ENCODE assay signal across 1 cellular context in the genomic region with DNA sequence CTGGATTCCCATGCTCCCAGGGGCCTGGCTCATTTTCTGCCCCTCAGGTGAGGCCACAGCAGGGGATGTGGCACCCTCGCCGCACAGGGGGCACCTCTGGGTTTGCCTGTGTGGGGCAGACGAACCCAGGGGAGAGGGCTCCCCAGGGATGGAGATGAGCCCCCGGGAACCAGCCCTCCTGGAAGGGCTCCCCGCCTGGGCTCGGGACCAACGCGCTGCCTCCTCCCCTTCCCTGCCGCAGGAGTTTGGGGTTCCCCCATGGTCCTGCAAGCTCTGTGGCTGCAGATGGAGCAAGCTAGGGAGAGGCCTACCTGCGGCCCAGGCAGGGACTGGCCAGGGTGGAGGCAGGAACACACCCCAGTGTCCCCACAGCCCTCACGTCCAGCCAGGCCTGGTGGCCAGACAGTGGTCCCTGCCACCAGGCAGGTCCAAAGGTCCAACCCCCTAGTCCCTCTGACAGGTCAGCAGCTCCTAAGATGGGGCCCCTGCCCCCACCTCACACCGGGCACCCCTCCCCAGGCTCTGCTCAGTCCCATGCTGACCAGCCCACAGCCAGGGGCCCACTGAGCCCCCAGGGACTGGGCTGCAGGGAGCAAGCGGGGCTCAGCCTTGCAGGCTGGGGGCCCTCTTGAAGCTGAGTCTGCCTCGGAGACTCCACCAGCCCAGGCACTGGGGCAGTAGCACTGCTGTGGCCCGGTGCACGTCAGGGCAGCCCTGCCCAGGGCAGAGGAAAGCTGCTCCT.
TF ChIP-seq lines count a peak whose summit lies in the region.

No MANE protein-coding gene starts in this region.

TF ChIP-seq in HepG2, 621 proteins besides CTCF, POLR2A, EP300 and RAD21 (continued from another document and continues in another):
- TF ChIP-seq, protein P1, sequence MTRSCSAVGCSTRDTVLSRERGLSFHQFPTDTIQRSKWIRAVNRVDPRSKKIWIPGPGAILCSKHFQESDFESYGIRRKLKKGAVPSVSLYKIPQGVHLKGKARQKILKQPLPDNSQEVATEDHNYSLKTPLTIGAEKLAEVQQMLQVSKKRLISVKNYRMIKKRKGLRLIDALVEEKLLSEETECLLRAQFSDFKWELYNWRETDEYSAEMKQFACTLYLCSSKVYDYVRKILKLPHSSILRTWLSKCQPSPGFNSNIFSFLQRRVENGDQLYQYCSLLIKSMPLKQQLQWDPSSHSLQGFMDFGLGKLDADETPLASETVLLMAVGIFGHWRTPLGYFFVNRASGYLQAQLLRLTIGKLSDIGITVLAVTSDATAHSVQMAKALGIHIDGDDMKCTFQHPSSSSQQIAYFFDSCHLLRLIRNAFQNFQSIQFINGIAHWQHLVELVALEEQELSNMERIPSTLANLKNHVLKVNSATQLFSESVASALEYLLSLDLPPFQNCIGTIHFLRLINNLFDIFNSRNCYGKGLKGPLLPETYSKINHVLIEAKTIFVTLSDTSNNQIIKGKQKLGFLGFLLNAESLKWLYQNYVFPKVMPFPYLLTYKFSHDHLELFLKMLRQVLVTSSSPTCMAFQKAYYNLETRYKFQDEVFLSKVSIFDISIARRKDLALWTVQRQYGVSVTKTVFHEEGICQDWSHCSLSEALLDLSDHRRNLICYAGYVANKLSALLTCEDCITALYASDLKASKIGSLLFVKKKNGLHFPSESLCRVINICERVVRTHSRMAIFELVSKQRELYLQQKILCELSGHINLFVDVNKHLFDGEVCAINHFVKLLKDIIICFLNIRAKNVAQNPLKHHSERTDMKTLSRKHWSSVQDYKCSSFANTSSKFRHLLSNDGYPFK (CRISPR knock-in tag; IDR thresholded peaks at IDR 0.05; ENCODE audit: borderline replicate concordance) = no peak
- TF ChIP-seq CC2D1A (CRISPR knock-in tag; IDR thresholded peaks at IDR 0.05) (no peak), MED1 (CRISPR knock-in tag; IDR thresholded peaks at IDR 0.05) (peak; percentile 15; the same call in 1 of the 2 replicates), PHF8 (CRISPR knock-in tag; IDR thresholded peaks at IDR 0.05) (no peak), ZNF607 (CRISPR knock-in tag; IDR thresholded peaks at IDR 0.05; ENCODE audit: borderline replicate concordance) (no peak), ZNF282 (IDR thresholded peaks at IDR 0.05; ENCODE audit: partially characterized antibody) (no peak), ZNF782 (CRISPR knock-in tag; IDR thresholded peaks at IDR 0.05; ENCODE audit: borderline replicate concordance) (peak; percentile 63; the same call in 1 of the 2 replicates), MIER3 (CRISPR knock-in tag; IDR thresholded peaks at IDR 0.05; ENCODE audit: borderline replicate concordance) (no peak), NR2F6 (IDR thresholded peaks at IDR 0.05) (no peak), NR2F6 (CRISPR knock-in tag; IDR thresholded peaks at IDR 0.05) (no peak), AGO2 (optimal IDR thresholded peaks at IDR 0.05; ENCODE audit: low read depth, low read length) (peak; percentile 82), ZFP36 (IDR thresholded peaks at IDR 0.05; ENCODE audit: borderline replicate concordance, low read depth, low read length, partially characterized antibody) (no peak), ZNF460 (CRISPR knock-in tag; IDR thresholded peaks at IDR 0.05; ENCODE audit: borderline replicate concordance) (no peak; the same call in 1 of the 2 replicates), ZKSCAN1 (IDR thresholded peaks at IDR 0.05; ENCODE audit: low read length) (no peak), ZNF510 (CRISPR knock-in tag; IDR thresholded peaks at IDR 0.05; ENCODE audit: low read depth) (no peak), ZIK1 (CRISPR knock-in tag; IDR thresholded peaks at IDR 0.05; ENCODE audit: borderline replicate concordance, low read depth) (no peak), ZNF253 (CRISPR knock-in tag; IDR thresholded peaks at IDR 0.05; ENCODE audit: borderline replicate concordance) (no peak; the same call in 1 of the 2 replicates), KDM5A (IDR thresholded peaks at IDR 0.05; ENCODE audit: borderline replicate concordance, low read length) (no peak), ZNF883 (CRISPR knock-in tag; IDR thresholded peaks at IDR 0.05; ENCODE audit: not compliant biosample characterization) (peak; percentile 74), ZNF235 (CRISPR knock-in tag; IDR thresholded peaks at IDR 0.05; ENCODE audit: borderline replicate concordance) (peak; percentile 90; the same call in 1 of the 2 replicates)
- TF ChIP-seq, protein P2, sequence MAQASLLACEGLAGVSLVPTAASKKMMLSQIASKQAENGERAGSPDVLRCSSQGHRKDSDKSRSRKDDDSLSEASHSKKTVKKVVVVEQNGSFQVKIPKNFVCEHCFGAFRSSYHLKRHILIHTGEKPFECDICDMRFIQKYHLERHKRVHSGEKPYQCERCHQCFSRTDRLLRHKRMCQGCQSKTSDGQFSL (CRISPR knock-in tag; IDR thresholded peaks at IDR 0.05) = 0 out of 2 replicates have a peak, but pooled peaks have one; percentile 1
- TF ChIP-seq, protein P3, sequence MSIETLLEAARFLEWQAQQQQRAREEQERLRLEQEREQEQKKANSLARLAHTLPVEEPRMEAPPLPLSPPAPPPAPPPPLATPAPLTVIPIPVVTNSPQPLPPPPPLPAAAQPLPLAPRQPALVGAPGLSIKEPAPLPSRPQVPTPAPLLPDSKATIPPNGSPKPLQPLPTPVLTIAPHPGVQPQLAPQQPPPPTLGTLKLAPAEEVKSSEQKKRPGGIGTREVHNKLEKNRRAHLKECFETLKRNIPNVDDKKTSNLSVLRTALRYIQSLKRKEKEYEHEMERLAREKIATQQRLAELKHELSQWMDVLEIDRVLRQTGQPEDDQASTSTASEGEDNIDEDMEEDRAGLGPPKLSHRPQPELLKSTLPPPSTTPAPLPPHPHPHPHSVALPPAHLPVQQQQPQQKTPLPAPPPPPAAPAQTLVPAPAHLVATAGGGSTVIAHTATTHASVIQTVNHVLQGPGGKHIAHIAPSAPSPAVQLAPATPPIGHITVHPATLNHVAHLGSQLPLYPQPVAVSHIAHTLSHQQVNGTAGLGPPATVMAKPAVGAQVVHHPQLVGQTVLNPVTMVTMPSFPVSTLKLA (IDR thresholded peaks at IDR 0.05) = no peak
- TF ChIP-seq, protein P4, sequence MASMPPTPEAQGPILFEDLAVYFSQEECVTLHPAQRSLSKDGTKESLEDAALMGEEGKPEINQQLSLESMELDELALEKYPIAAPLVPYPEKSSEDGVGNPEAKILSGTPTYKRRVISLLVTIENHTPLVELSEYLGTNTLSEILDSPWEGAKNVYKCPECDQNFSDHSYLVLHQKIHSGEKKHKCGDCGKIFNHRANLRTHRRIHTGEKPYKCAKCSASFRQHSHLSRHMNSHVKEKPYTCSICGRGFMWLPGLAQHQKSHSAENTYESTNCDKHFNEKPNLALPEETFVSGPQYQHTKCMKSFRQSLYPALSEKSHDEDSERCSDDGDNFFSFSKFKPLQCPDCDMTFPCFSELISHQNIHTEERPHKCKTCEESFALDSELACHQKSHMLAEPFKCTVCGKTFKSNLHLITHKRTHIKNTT (CRISPR knock-in tag; IDR thresholded peaks at IDR 0.05) = no peak
- TF ChIP-seq, protein P5, sequence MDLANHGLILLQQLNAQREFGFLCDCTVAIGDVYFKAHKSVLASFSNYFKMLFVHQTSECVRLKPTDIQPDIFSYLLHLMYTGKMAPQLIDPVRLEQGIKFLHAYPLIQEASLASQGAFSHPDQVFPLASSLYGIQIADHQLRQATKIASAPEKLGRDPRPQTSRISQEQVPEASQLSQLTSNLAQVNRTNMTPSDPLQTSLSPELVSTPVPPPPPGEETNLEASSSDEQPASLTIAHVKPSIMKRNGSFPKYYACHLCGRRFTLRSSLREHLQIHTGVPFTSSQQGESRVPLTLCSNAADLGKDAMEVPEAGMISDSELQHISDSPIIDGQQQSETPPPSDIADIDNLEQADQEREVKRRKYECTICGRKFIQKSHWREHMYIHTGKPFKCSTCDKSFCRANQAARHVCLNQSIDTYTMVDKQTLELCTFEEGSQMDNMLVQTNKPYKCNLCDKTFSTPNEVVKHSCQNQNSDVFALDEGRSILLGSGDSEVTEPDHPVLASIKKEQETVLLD (CRISPR knock-in tag; IDR thresholded peaks at IDR 0.05; ENCODE audit: low read depth) = no peak
- TF ChIP-seq, protein P6, sequence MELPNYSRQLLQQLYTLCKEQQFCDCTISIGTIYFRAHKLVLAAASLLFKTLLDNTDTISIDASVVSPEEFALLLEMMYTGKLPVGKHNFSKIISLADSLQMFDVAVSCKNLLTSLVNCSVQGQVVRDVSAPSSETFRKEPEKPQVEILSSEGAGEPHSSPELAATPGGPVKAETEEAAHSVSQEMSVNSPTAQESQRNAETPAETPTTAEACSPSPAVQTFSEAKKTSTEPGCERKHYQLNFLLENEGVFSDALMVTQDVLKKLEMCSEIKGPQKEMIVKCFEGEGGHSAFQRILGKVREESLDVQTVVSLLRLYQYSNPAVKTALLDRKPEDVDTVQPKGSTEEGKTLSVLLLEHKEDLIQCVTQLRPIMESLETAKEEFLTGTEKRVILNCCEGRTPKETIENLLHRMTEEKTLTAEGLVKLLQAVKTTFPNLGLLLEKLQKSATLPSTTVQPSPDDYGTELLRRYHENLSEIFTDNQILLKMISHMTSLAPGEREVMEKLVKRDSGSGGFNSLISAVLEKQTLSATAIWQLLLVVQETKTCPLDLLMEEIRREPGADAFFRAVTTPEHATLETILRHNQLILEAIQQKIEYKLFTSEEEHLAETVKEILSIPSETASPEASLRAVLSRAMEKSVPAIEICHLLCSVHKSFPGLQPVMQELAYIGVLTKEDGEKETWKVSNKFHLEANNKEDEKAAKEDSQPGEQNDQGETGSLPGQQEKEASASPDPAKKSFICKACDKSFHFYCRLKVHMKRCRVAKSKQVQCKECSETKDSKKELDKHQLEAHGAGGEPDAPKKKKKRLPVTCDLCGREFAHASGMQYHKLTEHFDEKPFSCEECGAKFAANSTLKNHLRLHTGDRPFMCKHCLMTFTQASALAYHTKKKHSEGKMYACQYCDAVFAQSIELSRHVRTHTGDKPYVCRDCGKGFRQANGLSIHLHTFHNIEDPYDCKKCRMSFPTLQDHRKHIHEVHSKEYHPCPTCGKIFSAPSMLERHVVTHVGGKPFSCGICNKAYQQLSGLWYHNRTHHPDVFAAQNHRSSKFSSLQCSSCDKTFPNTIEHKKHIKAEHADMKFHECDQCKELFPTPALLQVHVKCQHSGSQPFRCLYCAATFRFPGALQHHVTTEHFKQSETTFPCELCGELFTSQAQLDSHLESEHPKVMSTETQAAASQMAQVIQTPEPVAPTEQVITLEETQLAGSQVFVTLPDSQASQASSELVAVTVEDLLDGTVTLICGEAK (IDR thresholded peaks at IDR 0.05) = no peak
- TF ChIP-seq, protein P6 (CRISPR knock-in tag; IDR thresholded peaks at IDR 0.05) = peak; percentile 68
- TF ChIP-seq, protein P7, sequence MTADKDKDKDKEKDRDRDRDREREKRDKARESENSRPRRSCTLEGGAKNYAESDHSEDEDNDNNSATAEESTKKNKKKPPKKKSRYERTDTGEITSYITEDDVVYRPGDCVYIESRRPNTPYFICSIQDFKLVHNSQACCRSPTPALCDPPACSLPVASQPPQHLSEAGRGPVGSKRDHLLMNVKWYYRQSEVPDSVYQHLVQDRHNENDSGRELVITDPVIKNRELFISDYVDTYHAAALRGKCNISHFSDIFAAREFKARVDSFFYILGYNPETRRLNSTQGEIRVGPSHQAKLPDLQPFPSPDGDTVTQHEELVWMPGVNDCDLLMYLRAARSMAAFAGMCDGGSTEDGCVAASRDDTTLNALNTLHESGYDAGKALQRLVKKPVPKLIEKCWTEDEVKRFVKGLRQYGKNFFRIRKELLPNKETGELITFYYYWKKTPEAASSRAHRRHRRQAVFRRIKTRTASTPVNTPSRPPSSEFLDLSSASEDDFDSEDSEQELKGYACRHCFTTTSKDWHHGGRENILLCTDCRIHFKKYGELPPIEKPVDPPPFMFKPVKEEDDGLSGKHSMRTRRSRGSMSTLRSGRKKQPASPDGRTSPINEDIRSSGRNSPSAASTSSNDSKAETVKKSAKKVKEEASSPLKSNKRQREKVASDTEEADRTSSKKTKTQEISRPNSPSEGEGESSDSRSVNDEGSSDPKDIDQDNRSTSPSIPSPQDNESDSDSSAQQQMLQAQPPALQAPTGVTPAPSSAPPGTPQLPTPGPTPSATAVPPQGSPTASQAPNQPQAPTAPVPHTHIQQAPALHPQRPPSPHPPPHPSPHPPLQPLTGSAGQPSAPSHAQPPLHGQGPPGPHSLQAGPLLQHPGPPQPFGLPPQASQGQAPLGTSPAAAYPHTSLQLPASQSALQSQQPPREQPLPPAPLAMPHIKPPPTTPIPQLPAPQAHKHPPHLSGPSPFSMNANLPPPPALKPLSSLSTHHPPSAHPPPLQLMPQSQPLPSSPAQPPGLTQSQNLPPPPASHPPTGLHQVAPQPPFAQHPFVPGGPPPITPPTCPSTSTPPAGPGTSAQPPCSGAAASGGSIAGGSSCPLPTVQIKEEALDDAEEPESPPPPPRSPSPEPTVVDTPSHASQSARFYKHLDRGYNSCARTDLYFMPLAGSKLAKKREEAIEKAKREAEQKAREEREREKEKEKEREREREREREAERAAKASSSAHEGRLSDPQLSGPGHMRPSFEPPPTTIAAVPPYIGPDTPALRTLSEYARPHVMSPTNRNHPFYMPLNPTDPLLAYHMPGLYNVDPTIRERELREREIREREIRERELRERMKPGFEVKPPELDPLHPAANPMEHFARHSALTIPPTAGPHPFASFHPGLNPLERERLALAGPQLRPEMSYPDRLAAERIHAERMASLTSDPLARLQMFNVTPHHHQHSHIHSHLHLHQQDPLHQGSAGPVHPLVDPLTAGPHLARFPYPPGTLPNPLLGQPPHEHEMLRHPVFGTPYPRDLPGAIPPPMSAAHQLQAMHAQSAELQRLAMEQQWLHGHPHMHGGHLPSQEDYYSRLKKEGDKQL (CRISPR knock-in tag; IDR thresholded peaks at IDR 0.05; ENCODE audit: low read depth) = no peak
